8 cellular contexts compared by ENCODE assay signal in genomic region chrX:23773601-23774175, GRCh38. TPM values are rescaled to one million over a fixed set of nuclear protein-coding genes. Genes with fewer than 3 reads are reported as not detected.
A peak's percentile ranks its signal among the peaks of the same experiment; 100 is the strongest.
DNase-seq lines count a peak whose midpoint lies in the region; ATAC-seq and TF ChIP-seq lines count a peak whose summit lies in the region.

No MANE protein-coding gene starts in this region.

- no peak overlapping the region for H3K27ac ChIP-seq in breast epithelium

- no peaks in the 10 kb centered on the region for H3K36me3 Mint-ChIP-seq in activated naive CD8-positive, alpha-beta T cell

- peak overlapping the region; percentile 96 for H3K27ac Mint-ChIP-seq in activated naive CD8-positive, alpha-beta T cell

- peak; percentile 88 for ATAC-seq in GM18520 (IDR thresholded peaks at IDR 0.05; ENCODE audit: unreplicated experiment)
- peak; percentile 68 for ATAC-seq in HG02588 (IDR thresholded peaks at IDR 0.05; ENCODE audit: unreplicated experiment)
- ATAC-seq in stimulated activated naive CD8-positive, alpha-beta T cell treated with anti-CD3 and anti-CD28 coated beads, Interleukin-15, Interleukin-2, amounts not matched to agents 100 U/mL and 50 U/mL, for 24 hours: peak; percentile 81

- no peaks in the 10 kb centered on the region for H3K9me3 ChIP-seq in breast epithelium

- H3K27me3 ChIP-seq in breast epithelium: peaks cover 0 to 3% of the 10 kb centered on the region in 2 donors

- H3K4me3 Mint-ChIP-seq in activated naive CD8-positive, alpha-beta T cell: peak overlapping the region; percentile 76

- TF ChIP-seq POLR2A in breast epithelium (IDR thresholded peaks at IDR 0.05): no peak

- H3K4me3 ChIP-seq in breast epithelium: no peak overlapping the region

- no peaks in the 10 kb centered on the region for H3K36me3 ChIP-seq in breast epithelium

- DNase-seq in NCI-H2196 treated with DMSO at 0.1 percent for 48 hours (lab: John Stamatoyannopoulos, UW; ENCODE audit: unreplicated experiment): peak; percentile 9
- DNase-seq in stimulated activated naive CD8-positive, alpha-beta T cell treated with anti-CD3 and anti-CD28 coated beads, Interleukin-15, Interleukin-2, amounts not matched to agents 100 U/mL and 50 U/mL, for 24 hours: no peak
- no peak for DNase-seq in iPS-NIHi11 (ENCODE audit: low spot score)
- no peak for DNase-seq in breast epithelium (ENCODE audit: low spot score in 2 of 2)
- no peak for DNase-seq in 8988T

- no peak for TF ChIP-seq CTCF in breast epithelium (IDR thresholded peaks at IDR 0.05)

- H3K9me3 Mint-ChIP-seq in activated naive CD8-positive, alpha-beta T cell (ENCODE audit: low read depth): no peaks in the 10 kb centered on the region

- no peaks in the 10 kb centered on the region for H3K27me3 Mint-ChIP-seq in activated naive CD8-positive, alpha-beta T cell

- H3K4me1 Mint-ChIP-seq in activated naive CD8-positive, alpha-beta T cell (ENCODE audit: low read depth): peaks cover 14% of the 10 kb centered on the region

- intact Hi-C loops in breast epithelium (cut with DNase I; ENCODE audit: low total_unique reads): no loop called here

- H3K4me1 ChIP-seq in breast epithelium: no peaks in the 10 kb centered on the region

RNA-seq across cellular contexts. Expression of gene SAT1, which starts 9.3 kb away (rescaled TPM):
- 1,000 to 10,000 TPM in 2 of 3 donors, 100 to 1,000 TPM in 1; 980 to 1,359 (median 1,246) TPM for total RNA-seq in breast epithelium

RNA-seq across cellular contexts. Expression of gene ACOT9, which starts 30.6 kb away (rescaled TPM):
- total RNA-seq in breast epithelium: 10 to 100 TPM; 38.7 to 42.3 (median 41.0) TPM
